30 cellular contexts compared by ENCODE assay signal in genomic region chr2:223855426-223855825, GRCh38. TPM values are rescaled to one million over a fixed set of nuclear protein-coding genes. Genes with fewer than 3 reads are reported as not detected.
DNase-seq lines count a peak whose midpoint lies in the region; ATAC-seq and TF ChIP-seq lines count a peak whose summit lies in the region.
"Had no signal": no experiment of that assay in that cellular context is flagged by ENCODE, and none has a peak within 500 bp of the region (broad histone marks: within the 10 kb centered on the region; RNA-seq: fewer than 3 reads in every experiment).

No MANE protein-coding gene starts in this region.

- H3K4me3 ChIP-seq in Caco-2 (ENCODE audit: low read depth, low read length) (no peak overlapping the region), PC-3 (ENCODE audit: low read length) (no peak overlapping the region)
- H3K4me3 ChIP-seq: adrenal gland, breast epithelium, left ventricle myocardium inferior, right atrium auricular region, SJSA1, thoracic aorta, vagina had no signal

- H3K4me1 ChIP-seq in Caco-2 (peaks cover 96% of the 10 kb centered on the region), PC-3 (ENCODE audit: insufficient read depth, low read length) (peaks cover 55% of the 10 kb centered on the region)
- H3K4me1 ChIP-seq: adrenal gland, breast epithelium, foreskin keratinocyte, left ventricle myocardium inferior, right atrium auricular region, SJSA1, vagina had no signal

- H4K20me1 ChIP-seq in PC-3 (ENCODE audit: low read length) = no peaks in the 10 kb centered on the region

- peak overlapping the region; percentile 87 for H3K27ac Mint-ChIP-seq in Caco-2 (ENCODE audit: unreplicated experiment)
- H3K27ac Mint-ChIP-seq in memory B cell = peak overlapping the region; percentile 36
- no peak overlapping the region for H3K27ac Mint-ChIP-seq in immature natural killer cell
- H3K27ac Mint-ChIP-seq: activated CD4-positive, alpha-beta T cell treated with anti-CD3 and anti-CD28 coated beads for 36 hours; naive thymus-derived CD8-positive, alpha-beta T cell had no signal

- intact Hi-C loops in Caco-2 (cut with micrococcal nuclease; ENCODE audit: unreplicated experiment) (no loop called here), PC-3 (cut with micrococcal nuclease) (no loop called here)

- BruUV-seq in Caco-2 (replicated peaks; lab: Mats Ljungman, UMichigan) (no TSS peak), PC-3 (replicated peaks; lab: Mats Ljungman, UMichigan) (no TSS peak)

- CTCF ChIA-PET in Caco-2 (lab: Charles Lee) = no interaction called here
- CTCF ChIA-PET in PC-3 (lab: Charles Lee) = no interaction called here

- peak in 1 of 2 experiments; percentile 54 for DNase-seq in Caco-2
- DNase-seq in PC-3 = peak; percentile 79
- peak; percentile 64 for DNase-seq in epidermal melanocyte (ENCODE audit: insufficient read length, low spot score)
- DNase-seq in memory B cell (ENCODE audit: low spot score in 2 of 2) = no peak
- DNase-seq in G401 (ENCODE audit: low spot score) = no peak
- no peak for DNase-seq in immature natural killer cell
- no peak for DNase-seq in cerebellum (ENCODE audit: low spot score)
- DNase-seq: ACHN; activated CD4-positive, alpha-beta T cell treated with anti-CD3 and anti-CD28 coated beads for 36 hours; activated CD8-positive, alpha-beta memory T cell treated with anti-CD3 and anti-CD28 coated beads for 24 hours; activated T-cell treated with anti-CD3 and anti-CD28 coated beads, Interleukin-2, amount 50 U/mL, for 1 hour; adrenal gland; foreskin keratinocyte; HCEC 1CT; left ventricle myocardium inferior; naive thymus-derived CD8-positive, alpha-beta T cell; NCI-H1417; NCI-H2081; NCI-H524; stimulated activated CD4-positive, alpha-beta T cell treated with anti-CD3 and anti-CD28 coated beads, Interleukin-12 subunit alpha, Interleukin-12 subunit beta, amount 100 ng/mL, for 4 hours; stimulated activated CD4-positive, alpha-beta T cell treated with anti-CD3 and anti-CD28 coated beads, Interleukin-4, amount 100 ng/mL, for 4 hours; stimulated activated naive CD8-positive, alpha-beta T cell treated with anti-CD3 and anti-CD28 coated beads, Interleukin-15, Interleukin-2, amounts not matched to agents 100 U/mL and 50 U/mL, for 24 hours had no signal

- H3K27ac ChIP-seq in PC-3 (ENCODE audit: low read length) = peak overlapping the region; percentile 59
- H3K27ac ChIP-seq: adrenal gland, breast epithelium, C4-2B, foreskin keratinocyte, left ventricle myocardium inferior, right atrium auricular region, SJSA1, thoracic aorta, vagina had no signal

- 0 out of 2 replicates have a peak overlapping the region, but pooled peaks have one; percentile 9 for H3K9ac ChIP-seq in PC-3 (ENCODE audit: low read length)

- H3K4me3 Mint-ChIP-seq in Caco-2 (ENCODE audit: unreplicated experiment) = peak overlapping the region; percentile 48
- H3K4me3 Mint-ChIP-seq in memory B cell = no peak overlapping the region
- no peak overlapping the region for H3K4me3 Mint-ChIP-seq in immature natural killer cell
- H3K4me3 Mint-ChIP-seq: activated CD4-positive, alpha-beta T cell treated with anti-CD3 and anti-CD28 coated beads for 36 hours; naive thymus-derived CD8-positive, alpha-beta T cell had no signal

- H3K9me3 ChIP-seq in Caco-2 (peaks cover 9% of the 10 kb centered on the region), PC-3 (ENCODE audit: low read length) (no peaks in the 10 kb centered on the region)
- H3K9me3 ChIP-seq: adrenal gland, breast epithelium, left ventricle myocardium inferior, right atrium auricular region, SJSA1, thoracic aorta, vagina had no signal

- H3K9me3 Mint-ChIP-seq in Caco-2 (ENCODE audit: unreplicated experiment) (peaks cover 6% of the 10 kb centered on the region), memory B cell (peaks cover 3% of the 10 kb centered on the region), immature natural killer cell (peaks cover 0 to 2% (median 0%) of the 10 kb centered on the region in 6 donors)

- H3K36me3 ChIP-seq in Caco-2 (ENCODE audit: control insufficient read depth, insufficient read depth, low read length) = 0 out of 2 replicates have a peak, but pooled peaks cover 1% of the 10 kb centered on the region
- H3K36me3 ChIP-seq in PC-3 (ENCODE audit: low read depth, low read length) = peaks cover 4% of the 10 kb centered on the region; the same call in 1 of the 2 replicates
- H3K36me3 ChIP-seq: adrenal gland, breast epithelium, right atrium auricular region, thoracic aorta, vagina had no signal

- TF ChIP-seq CTCF in Caco-2 (IDR thresholded peaks at IDR 0.05; ENCODE audit: insufficient read depth in 1 of 2, low read depth in 1 of 2, low read length in 1 of 2, severe bottlenecking in 1 of 2, unreplicated experiment in 1 of 2) = no peak
- no peak for TF ChIP-seq CTCF in PC-3 (conservative IDR thresholded peaks at IDR 0.05; ENCODE audit: low read depth, low read length)

- ATAC-seq in PC-3 (peak; percentile 62), memory B cell (ENCODE audit: low read depth) (no peak), GM18502 (IDR thresholded peaks at IDR 0.05; ENCODE audit: poor library complexity, unreplicated experiment) (no peak)
- ATAC-seq: foreskin keratinocyte; naive thymus-derived CD8-positive, alpha-beta T cell; stimulated activated naive CD8-positive, alpha-beta T cell treated with anti-CD3 and anti-CD28 coated beads, Interleukin-15, Interleukin-2, amounts not matched to agents 100 U/mL and 50 U/mL, for 24 hours had no signal

- peaks cover 78% of the 10 kb centered on the region for H3K4me1 Mint-ChIP-seq in Caco-2 (ENCODE audit: low read depth, unreplicated experiment)
- peaks cover 14% of the 10 kb centered on the region for H3K4me1 Mint-ChIP-seq in memory B cell
- H3K4me1 Mint-ChIP-seq in immature natural killer cell = peaks cover 27 to 31% of the 10 kb centered on the region in 2 donors

- H3K9me2 ChIP-seq in PC-3 (replicated peaks; ENCODE audit: low read length) = no peaks in the 10 kb centered on the region

- no peaks in the 10 kb centered on the region for H3K27me3 Mint-ChIP-seq in Caco-2 (ENCODE audit: insufficient read depth, unreplicated experiment)
- H3K27me3 Mint-ChIP-seq in memory B cell = no peaks in the 10 kb centered on the region
- H3K27me3 Mint-ChIP-seq in immature natural killer cell (ENCODE audit: low read depth in 3 of 3) = peaks cover 0 to 4% (median 0%) of the 10 kb centered on the region in 3 donors
- H3K27me3 Mint-ChIP-seq: activated CD4-positive, alpha-beta T cell treated with anti-CD3 and anti-CD28 coated beads for 36 hours; IgD-negative memory B cell; naive thymus-derived CD8-positive, alpha-beta T cell had no signal

- in situ Hi-C loops in G401 (cut with HindIII; ENCODE audit: low sequenced_read_pairs) = no loop called here

- no peaks in the 10 kb centered on the region for H3K79me2 ChIP-seq in PC-3 (ENCODE audit: low read length)

- H3F3A ChIP-seq in PC-3 (ENCODE audit: low read length, unreplicated experiment) = peaks cover under 1% of the 10 kb centered on the region

- H3K36me3 Mint-ChIP-seq in Caco-2 (ENCODE audit: insufficient read depth, unreplicated experiment) (peaks cover 53% of the 10 kb centered on the region), memory B cell (peaks cover 9% of the 10 kb centered on the region), immature natural killer cell (peaks cover 5 to 29% (median 27%) of the 10 kb centered on the region in 3 donors)

- 0 out of 2 replicates have a peak overlapping the region, but pooled peaks have one; percentile 15 for H3K4me2 ChIP-seq in PC-3 (ENCODE audit: low read length)

- H3K27me3 ChIP-seq in Caco-2 (replicated peaks; ENCODE audit: control insufficient read depth, insufficient read depth, low read length) = no peaks in the 10 kb centered on the region
- H3K27me3 ChIP-seq in PC-3 (ENCODE audit: low read length) = no peaks in the 10 kb centered on the region
- H3K27me3 ChIP-seq: adrenal gland, breast epithelium, foreskin keratinocyte, right atrium auricular region, SJSA1, vagina had no signal

- POLR2A ChIA-PET in Caco-2 (lab: Charles Lee) (no interaction called here), PC-3 (lab: Charles Lee; ENCODE audit: unreplicated experiment) (no interaction called here)

- H2AFZ ChIP-seq in PC-3 (ENCODE audit: low read length) = no peak overlapping the region

RNA-seq across cellular contexts. Expression of gene AP1S3, which starts 18.0 kb away (rescaled TPM):
- 180 TPM in 2 replicates for total RNA-seq in Caco-2 (2022)
- 34.3 and 37.6 TPM in 2 replicates for total RNA-seq in PC-3 (2014; rRNA removed)
- total RNA-seq in G401 (2014; rRNA removed; shearing (Covaris generic)) = 7.9 and 20.7 TPM in 2 replicates
- 1 to 10 TPM in 2 of 3 donors, not detected in 1; 1.8 to 4.2 TPM for polyA plus RNA-seq in immature natural killer cell
- total RNA-seq in cerebellum = 26.6 TPM

Comparison
In these comparisons a context has a peak if more than half of its experiments do, and no peak if none do; other contexts are left out.
1. DNase-seq: peak in PC-3 (single experiment) and epidermal melanocyte (single experiment); none in memory B cell (0 of 2), G401 (single experiment), immature natural killer cell (0 of 3) and cerebellum (single experiment).
2. H3K27ac Mint-ChIP-seq: peak in Caco-2 (single experiment) and memory B cell (single experiment); none in immature natural killer cell (0 of 6).